ENCODE assay signal across 11 cellular contexts in the genomic region with DNA sequence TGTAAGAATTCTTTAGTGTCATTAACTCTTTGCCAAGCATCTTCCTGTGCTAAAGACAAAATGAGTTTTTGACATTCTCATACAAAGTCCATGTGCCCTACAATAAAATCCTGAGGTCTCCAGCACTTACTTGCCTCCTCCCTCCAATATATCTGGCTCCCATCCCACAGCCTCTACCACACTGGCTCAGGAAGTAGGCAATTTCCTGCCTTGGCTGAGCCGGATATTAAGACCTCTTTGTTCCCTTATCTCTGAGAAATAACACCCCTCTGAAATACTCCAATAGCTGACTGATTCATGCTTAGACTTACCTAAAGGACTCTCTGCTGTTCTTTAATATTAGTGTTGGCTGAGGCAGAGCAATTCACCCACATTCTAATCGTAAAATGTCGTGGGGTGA. TPM values are rescaled to one million over a fixed set of nuclear protein-coding genes. Genes with fewer than 3 reads are reported as not detected.
DNase-seq lines count a peak whose midpoint lies in the region; ATAC-seq, FAIRE-seq and TF ChIP-seq lines count a peak whose summit lies in the region.
"Had no signal": no experiment of that assay in that cellular context is flagged by ENCODE, and none has a peak within 500 bp of the region (broad histone marks: within the 10 kb centered on the region; RNA-seq: fewer than 3 reads in every experiment).

No MANE protein-coding gene starts in this region.

- H3K27ac ChIP-seq in BLaER1 (peak overlapping the region; percentile 21; the same call in 1 of the 2 replicates), right lobe of liver (no peak overlapping the region)
- H3K27ac ChIP-seq: C4-2B, epithelial cell of prostate had no signal

- peak overlapping the region; percentile 60 for H3K4me2 ChIP-seq in BLaER1

- DNase-seq in MV-4-11 (lab: John Stamatoyannopoulos, UW) (peak; percentile 2), bronchial epithelial cell (ENCODE audit: low read depth) (peak; percentile 34), right lobe of liver (no peak), posterior cingulate gyrus (no peak), SKM-1 (lab: John Stamatoyannopoulos, UW; ENCODE audit: unreplicated experiment) (no peak), globus pallidus (ENCODE audit: low spot score) (no peak)
- DNase-seq in activated CD4-positive, CD25-positive, alpha-beta regulatory T cell treated with anti-CD3 and anti-CD28 coated beads, Interleukin-2, amount 50 U/mL, for 72 hours, result no peak
- DNase-seq: NCI-H446 had no signal

- peak; percentile 50 to 74 (median 66) for ATAC-seq in right lobe of liver

- H4K20me1 ChIP-seq in BLaER1, result no peaks in the 10 kb centered on the region

- no peak overlapping the region for H3K9ac ChIP-seq in BLaER1

- H3K36me3 ChIP-seq in BLaER1, result no peaks in the 10 kb centered on the region
- no peaks in the 10 kb centered on the region for H3K36me3 ChIP-seq in bronchial epithelial cell (ENCODE audit: control insufficient read depth, insufficient read depth, low read length)
- no peaks in the 10 kb centered on the region for H3K36me3 ChIP-seq in right lobe of liver

- WGBS in right lobe of liver (ENCODE audit: insufficient coverage, low coverage, low lambda C conversion rate, missing lambda C conversion rate), result 24% methylated on average over 3 of the region's 3 CpGs

- H3K27me3 ChIP-seq in BLaER1, result no peaks in the 10 kb centered on the region
- no peaks in the 10 kb centered on the region for H3K27me3 ChIP-seq in bronchial epithelial cell (ENCODE audit: control insufficient read depth, insufficient read depth, low read length)
- no peaks in the 10 kb centered on the region for H3K27me3 ChIP-seq in right lobe of liver

- H3K4me3 ChIP-seq in BLaER1, result no peak overlapping the region
- H3K4me3 ChIP-seq in bronchial epithelial cell (ENCODE audit: low read depth, low read length), result no peak overlapping the region
- H3K4me3 ChIP-seq in right lobe of liver, result no peak overlapping the region

- FAIRE-seq in bronchial epithelial cell (lab: Jason Lieb, UNC), result no peak

- TF ChIP-seq POLR2A in right lobe of liver (IDR thresholded peaks at IDR 0.05), result no peak

- intact Hi-C loops in right lobe of liver (cut with DNase I), result no loop called here
- intact Hi-C loops in posterior cingulate gyrus (cut with DNase I), result no loop called here

- peaks cover 15% of the 10 kb centered on the region for H3K4me1 ChIP-seq in BLaER1
- no peaks in the 10 kb centered on the region for H3K4me1 ChIP-seq in right lobe of liver

- H3K9me3 ChIP-seq in BLaER1 (no peaks in the 10 kb centered on the region), right lobe of liver (no peaks in the 10 kb centered on the region)

- TF ChIP-seq CTCF in bronchial epithelial cell (IDR thresholded peaks at IDR 0.05; ENCODE audit: insufficient read depth, low read length, severe bottlenecking), result no peak
- TF ChIP-seq CTCF in right lobe of liver (IDR thresholded peaks at IDR 0.05), result no peak

RNA-seq across cellular contexts. Expression of a gene that starts 37.6 kb away (rescaled TPM):
- total RNA-seq in bronchial epithelial cell (6.1 and 7.6 TPM in 2 replicates), right lobe of liver (1 to 10 TPM; 4.3 to 9.8 (median 6.7) TPM)

Comparison
In these comparisons a context has a peak if more than half of its experiments do, and no peak if none do; other contexts are left out.
1. DNase-seq: peak in MV-4-11 (single experiment) and bronchial epithelial cell (single experiment); none in right lobe of liver (0 of 3), posterior cingulate gyrus (0 of 10), SKM-1 (single experiment), globus pallidus (single experiment) and activated CD4-positive, CD25-positive, alpha-beta regulatory T cell treated with anti-CD3 and anti-CD28 coated beads, Interleukin-2, amount 50 U/mL, for 72 hours (single experiment).